Comparison of ENCODE assay signal across 1 cellular context in the genomic region with DNA sequence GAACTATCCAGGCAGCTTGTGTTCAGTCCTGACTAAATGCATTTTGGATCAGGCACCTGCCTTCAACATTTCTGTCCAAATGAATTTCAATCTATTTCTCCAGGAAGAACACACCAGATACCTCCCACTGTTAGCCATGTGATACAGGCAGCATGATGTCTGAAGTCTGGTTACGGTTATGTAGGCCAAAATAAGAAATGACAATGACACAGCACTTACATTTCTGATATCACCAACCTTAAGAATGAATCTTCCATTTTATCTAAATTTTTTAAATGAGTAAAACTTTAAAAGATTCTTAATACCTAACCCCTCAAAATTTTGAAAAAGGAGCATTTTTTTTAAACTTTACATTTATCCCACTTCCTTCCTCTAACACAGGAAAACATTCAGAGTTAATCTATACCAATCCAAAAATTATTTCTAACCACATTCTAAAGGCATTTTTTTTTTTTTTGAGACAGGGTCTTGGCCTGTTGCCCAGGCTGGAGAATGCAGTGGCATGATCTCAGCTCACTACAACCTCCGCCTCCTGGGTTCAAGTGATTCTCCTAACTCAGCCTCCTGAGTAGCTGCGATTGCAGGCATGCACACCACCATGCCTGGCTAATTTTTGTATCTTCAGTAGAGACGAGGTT.
TF ChIP-seq lines count a peak whose summit lies in the region.

A gene with protein sequence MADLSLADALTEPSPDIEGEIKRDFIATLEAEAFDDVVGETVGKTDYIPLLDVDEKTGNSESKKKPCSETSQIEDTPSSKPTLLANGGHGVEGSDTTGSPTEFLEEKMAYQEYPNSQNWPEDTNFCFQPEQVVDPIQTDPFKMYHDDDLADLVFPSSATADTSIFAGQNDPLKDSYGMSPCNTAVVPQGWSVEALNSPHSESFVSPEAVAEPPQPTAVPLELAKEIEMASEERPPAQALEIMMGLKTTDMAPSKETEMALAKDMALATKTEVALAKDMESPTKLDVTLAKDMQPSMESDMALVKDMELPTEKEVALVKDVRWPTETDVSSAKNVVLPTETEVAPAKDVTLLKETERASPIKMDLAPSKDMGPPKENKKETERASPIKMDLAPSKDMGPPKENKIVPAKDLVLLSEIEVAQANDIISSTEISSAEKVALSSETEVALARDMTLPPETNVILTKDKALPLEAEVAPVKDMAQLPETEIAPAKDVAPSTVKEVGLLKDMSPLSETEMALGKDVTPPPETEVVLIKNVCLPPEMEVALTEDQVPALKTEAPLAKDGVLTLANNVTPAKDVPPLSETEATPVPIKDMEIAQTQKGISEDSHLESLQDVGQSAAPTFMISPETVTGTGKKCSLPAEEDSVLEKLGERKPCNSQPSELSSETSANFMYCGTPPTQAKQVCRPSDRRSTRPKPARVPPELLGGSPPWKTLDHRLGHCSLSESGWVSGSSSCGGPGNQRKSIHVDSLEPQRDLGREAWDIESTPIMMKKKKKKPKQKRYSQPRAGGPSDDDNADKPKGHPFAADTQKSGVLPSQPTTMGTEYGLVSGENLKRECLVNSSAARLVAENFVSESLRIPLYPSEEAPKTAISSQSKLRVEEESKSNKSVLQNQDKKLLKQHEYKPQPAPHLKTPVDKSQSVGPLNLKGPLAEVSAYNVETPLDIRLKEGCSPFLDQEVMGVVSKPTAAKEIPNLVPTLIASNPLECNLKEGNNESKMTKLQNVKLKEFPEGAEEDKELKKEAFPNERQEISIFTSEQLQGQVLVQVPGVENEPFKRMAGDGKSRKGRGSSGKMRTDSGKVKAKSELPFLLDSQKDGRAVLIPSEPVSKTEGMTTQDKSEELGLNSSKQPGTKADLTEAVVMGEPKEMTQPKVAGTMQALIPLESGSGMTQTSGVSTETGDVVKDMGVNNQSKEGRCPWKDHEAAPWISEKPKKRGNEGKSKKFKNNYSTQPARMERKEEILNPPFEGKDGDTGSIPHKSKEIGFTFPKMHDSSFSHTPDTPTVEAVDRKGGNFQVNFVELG (N-terminal part only) (minus strand): TSS at position 81 of the 638 bp plus-strand sequence. CDS start 17,556 bp downstream, outside the sequence.

TF ChIP-seq in K562, 482 proteins besides CTCF, POLR2A, EP300 and RAD21 (continued from another document and continues in another):
- TF ChIP-seq, protein P1, sequence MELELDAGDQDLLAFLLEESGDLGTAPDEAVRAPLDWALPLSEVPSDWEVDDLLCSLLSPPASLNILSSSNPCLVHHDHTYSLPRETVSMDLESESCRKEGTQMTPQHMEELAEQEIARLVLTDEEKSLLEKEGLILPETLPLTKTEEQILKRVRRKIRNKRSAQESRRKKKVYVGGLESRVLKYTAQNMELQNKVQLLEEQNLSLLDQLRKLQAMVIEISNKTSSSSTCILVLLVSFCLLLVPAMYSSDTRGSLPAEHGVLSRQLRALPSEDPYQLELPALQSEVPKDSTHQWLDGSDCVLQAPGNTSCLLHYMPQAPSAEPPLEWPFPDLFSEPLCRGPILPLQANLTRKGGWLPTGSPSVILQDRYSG (tag; conservative IDR thresholded peaks at IDR 0.05; ENCODE audit: low read depth), result no peak
- no peak for TF ChIP-seq ZNF311 (CRISPR knock-in tag; IDR thresholded peaks at IDR 0.05)
- TF ChIP-seq, protein P2, sequence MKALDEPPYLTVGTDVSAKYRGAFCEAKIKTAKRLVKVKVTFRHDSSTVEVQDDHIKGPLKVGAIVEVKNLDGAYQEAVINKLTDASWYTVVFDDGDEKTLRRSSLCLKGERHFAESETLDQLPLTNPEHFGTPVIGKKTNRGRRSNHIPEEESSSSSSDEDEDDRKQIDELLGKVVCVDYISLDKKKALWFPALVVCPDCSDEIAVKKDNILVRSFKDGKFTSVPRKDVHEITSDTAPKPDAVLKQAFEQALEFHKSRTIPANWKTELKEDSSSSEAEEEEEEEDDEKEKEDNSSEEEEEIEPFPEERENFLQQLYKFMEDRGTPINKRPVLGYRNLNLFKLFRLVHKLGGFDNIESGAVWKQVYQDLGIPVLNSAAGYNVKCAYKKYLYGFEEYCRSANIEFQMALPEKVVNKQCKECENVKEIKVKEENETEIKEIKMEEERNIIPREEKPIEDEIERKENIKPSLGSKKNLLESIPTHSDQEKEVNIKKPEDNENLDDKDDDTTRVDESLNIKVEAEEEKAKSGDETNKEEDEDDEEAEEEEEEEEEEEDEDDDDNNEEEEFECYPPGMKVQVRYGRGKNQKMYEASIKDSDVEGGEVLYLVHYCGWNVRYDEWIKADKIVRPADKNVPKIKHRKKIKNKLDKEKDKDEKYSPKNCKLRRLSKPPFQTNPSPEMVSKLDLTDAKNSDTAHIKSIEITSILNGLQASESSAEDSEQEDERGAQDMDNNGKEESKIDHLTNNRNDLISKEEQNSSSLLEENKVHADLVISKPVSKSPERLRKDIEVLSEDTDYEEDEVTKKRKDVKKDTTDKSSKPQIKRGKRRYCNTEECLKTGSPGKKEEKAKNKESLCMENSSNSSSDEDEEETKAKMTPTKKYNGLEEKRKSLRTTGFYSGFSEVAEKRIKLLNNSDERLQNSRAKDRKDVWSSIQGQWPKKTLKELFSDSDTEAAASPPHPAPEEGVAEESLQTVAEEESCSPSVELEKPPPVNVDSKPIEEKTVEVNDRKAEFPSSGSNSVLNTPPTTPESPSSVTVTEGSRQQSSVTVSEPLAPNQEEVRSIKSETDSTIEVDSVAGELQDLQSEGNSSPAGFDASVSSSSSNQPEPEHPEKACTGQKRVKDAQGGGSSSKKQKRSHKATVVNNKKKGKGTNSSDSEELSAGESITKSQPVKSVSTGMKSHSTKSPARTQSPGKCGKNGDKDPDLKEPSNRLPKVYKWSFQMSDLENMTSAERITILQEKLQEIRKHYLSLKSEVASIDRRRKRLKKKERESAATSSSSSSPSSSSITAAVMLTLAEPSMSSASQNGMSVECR (CRISPR knock-in tag; IDR thresholded peaks at IDR 0.05), result no peak
- no peak for TF ChIP-seq CHD2 (IDR thresholded peaks at IDR 0.05; ENCODE audit: low read depth, low read length)
- TF ChIP-seq, protein P3, sequence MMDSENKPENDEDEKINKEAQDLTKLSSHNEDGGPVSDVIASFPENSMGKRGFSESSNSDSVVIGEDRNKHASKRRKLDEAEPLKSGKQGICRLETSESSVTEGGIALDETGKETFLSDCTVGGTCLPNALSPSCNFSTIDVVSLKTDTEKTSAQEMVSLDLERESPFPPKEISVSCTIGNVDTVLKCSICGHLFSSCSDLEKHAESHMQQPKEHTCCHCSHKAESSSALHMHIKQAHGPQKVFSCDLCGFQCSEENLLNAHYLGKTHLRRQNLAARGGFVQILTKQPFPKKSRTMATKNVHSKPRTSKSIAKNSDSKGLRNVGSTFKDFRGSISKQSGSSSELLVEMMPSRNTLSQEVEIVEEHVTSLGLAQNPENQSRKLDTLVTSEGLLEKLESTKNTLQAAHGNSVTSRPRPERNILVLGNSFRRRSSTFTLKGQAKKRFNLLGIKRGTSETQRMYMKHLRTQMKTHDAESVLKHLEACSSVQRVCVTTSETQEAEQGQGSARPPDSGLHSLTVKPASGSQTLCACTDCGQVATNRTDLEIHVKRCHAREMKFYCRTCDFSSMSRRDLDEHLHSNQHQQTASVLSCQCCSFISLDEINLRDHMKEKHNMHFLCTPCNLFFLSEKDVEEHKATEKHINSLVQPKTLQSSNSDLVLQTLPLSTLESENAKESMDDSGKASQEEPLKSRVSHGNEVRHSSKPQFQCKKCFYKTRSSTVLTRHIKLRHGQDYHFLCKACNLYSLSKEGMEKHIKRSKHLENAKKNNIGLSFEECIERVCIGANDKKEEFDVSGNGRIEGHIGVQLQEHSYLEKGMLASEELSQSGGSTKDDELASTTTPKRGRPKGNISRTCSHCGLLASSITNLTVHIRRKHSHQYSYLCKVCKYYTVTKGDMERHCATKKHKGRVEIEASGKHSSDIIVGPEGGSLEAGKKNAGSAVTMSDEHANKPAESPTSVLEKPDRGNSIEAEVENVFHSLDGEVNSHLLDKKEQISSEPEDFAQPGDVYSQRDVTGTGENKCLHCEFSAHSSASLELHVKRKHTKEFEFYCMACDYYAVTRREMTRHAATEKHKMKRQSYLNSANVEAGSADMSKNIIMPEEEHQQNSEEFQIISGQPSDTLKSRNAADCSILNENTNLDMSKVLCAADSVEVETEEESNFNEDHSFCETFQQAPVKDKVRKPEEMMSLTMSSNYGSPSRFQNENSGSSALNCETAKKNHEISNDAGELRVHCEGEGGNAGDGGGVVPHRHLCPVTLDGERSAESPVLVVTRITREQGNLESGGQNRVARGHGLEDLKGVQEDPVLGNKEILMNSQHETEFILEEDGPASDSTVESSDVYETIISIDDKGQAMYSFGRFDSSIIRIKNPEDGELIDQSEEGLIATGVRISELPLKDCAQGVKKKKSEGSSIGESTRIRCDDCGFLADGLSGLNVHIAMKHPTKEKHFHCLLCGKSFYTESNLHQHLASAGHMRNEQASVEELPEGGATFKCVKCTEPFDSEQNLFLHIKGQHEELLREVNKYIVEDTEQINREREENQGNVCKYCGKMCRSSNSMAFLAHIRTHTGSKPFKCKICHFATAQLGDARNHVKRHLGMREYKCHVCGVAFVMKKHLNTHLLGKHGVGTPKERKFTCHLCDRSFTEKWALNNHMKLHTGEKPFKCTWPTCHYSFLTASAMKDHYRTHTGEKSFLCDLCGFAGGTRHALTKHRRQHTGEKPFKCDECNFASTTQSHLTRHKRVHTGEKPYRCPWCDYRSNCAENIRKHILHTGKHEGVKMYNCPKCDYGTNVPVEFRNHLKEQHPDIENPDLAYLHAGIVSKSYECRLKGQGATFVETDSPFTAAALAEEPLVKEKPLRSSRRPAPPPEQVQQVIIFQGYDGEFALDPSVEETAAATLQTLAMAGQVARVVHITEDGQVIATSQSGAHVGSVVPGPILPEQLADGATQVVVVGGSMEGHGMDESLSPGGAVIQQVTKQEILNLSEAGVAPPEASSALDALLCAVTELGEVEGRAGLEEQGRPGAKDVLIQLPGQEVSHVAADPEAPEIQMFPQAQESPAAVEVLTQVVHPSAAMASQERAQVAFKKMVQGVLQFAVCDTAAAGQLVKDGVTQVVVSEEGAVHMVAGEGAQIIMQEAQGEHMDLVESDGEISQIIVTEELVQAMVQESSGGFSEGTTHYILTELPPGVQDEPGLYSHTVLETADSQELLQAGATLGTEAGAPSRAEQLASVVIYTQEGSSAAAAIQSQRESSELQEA (IDR thresholded peaks at IDR 0.05; ENCODE audit: low read depth), result peak; percentile 19; the same call in 1 of the 2 replicates
- TF ChIP-seq ZBTB17 (CRISPR knock-in tag; IDR thresholded peaks at IDR 0.05), result no peak
- peak; percentile 36 to 52; a peak in 1 of 4 replicates for TF ChIP-seq ARNT (IDR thresholded peaks at IDR 0.05)
- peak; percentile 55 for TF ChIP-seq TAL1 (IDR thresholded peaks at IDR 0.05)
- no peak for TF ChIP-seq MTA3 (IDR thresholded peaks at IDR 0.05; ENCODE audit: borderline replicate concordance)
- TF ChIP-seq NR2C2 (CRISPR knock-in tag; IDR thresholded peaks at IDR 0.05), result no peak
- peak; percentile 36; the same call in 1 of the 2 replicates for TF ChIP-seq NR2C2 (tag; IDR thresholded peaks at IDR 0.05)
- no peak for TF ChIP-seq ZNF696 (CRISPR knock-in tag; conservative IDR thresholded peaks at IDR 0.05)
- TF ChIP-seq BRD9 (IDR thresholded peaks at IDR 0.05; ENCODE audit: low read depth, partially characterized antibody), result peak; percentile 21
- TF ChIP-seq, protein P4, sequence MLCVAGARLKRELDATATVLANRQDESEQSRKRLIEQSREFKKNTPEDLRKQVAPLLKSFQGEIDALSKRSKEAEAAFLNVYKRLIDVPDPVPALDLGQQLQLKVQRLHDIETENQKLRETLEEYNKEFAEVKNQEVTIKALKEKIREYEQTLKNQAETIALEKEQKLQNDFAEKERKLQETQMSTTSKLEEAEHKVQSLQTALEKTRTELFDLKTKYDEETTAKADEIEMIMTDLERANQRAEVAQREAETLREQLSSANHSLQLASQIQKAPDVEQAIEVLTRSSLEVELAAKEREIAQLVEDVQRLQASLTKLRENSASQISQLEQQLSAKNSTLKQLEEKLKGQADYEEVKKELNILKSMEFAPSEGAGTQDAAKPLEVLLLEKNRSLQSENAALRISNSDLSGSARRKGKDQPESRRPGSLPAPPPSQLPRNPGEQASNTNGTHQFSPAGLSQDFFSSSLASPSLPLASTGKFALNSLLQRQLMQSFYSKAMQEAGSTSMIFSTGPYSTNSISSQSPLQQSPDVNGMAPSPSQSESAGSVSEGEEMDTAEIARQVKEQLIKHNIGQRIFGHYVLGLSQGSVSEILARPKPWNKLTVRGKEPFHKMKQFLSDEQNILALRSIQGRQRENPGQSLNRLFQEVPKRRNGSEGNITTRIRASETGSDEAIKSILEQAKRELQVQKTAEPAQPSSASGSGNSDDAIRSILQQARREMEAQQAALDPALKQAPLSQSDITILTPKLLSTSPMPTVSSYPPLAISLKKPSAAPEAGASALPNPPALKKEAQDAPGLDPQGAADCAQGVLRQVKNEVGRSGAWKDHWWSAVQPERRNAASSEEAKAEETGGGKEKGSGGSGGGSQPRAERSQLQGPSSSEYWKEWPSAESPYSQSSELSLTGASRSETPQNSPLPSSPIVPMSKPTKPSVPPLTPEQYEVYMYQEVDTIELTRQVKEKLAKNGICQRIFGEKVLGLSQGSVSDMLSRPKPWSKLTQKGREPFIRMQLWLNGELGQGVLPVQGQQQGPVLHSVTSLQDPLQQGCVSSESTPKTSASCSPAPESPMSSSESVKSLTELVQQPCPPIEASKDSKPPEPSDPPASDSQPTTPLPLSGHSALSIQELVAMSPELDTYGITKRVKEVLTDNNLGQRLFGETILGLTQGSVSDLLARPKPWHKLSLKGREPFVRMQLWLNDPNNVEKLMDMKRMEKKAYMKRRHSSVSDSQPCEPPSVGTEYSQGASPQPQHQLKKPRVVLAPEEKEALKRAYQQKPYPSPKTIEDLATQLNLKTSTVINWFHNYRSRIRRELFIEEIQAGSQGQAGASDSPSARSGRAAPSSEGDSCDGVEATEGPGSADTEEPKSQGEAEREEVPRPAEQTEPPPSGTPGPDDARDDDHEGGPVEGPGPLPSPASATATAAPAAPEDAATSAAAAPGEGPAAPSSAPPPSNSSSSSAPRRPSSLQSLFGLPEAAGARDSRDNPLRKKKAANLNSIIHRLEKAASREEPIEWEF (CRISPR knock-in tag; IDR thresholded peaks at IDR 0.05), result 0 out of 2 replicates have a peak, but pooled peaks have one; percentile 64
- TF ChIP-seq HMG20B (CRISPR knock-in tag; IDR thresholded peaks at IDR 0.05), result no peak
- TF ChIP-seq ZNF347 (CRISPR knock-in tag; IDR thresholded peaks at IDR 0.05; ENCODE audit: low read depth), result no peak
- TF ChIP-seq NFYB (IDR thresholded peaks at IDR 0.05; ENCODE audit: extremely low read depth, insufficient read length), result no peak
- peak; percentile 40 for TF ChIP-seq FOSL1 (tag; conservative IDR thresholded peaks at IDR 0.05)
- TF ChIP-seq, protein P5, sequence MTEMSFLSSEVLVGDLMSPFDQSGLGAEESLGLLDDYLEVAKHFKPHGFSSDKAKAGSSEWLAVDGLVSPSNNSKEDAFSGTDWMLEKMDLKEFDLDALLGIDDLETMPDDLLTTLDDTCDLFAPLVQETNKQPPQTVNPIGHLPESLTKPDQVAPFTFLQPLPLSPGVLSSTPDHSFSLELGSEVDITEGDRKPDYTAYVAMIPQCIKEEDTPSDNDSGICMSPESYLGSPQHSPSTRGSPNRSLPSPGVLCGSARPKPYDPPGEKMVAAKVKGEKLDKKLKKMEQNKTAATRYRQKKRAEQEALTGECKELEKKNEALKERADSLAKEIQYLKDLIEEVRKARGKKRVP (CRISPR knock-in tag; IDR thresholded peaks at IDR 0.05), result peak; percentile 6; the same call in 1 of the 2 replicates
- no peak for TF ChIP-seq MCM7 (IDR thresholded peaks at IDR 0.05)
- TF ChIP-seq GABPA (tag; conservative IDR thresholded peaks at IDR 0.05; ENCODE audit: low read depth), result 0 out of 2 replicates have a peak, but pooled peaks have one; percentile 16
- no peak for TF ChIP-seq ZNF212 (CRISPR knock-in tag; IDR thresholded peaks at IDR 0.05)
- TF ChIP-seq JUND (IDR thresholded peaks at IDR 0.05; ENCODE audit: borderline replicate concordance, low read depth, low read length), result peak; percentile 11; the same call in 1 of the 2 replicates
- no peak; the same call in 1 of the 3 replicates for TF ChIP-seq JUND (tag; IDR thresholded peaks at IDR 0.05; ENCODE audit: borderline replicate concordance, low read depth, low read length)
- TF ChIP-seq COPS2 (conservative IDR thresholded peaks at IDR 0.05), result no peak
